8 cellular contexts compared by ENCODE assay signal in the genomic region with DNA sequence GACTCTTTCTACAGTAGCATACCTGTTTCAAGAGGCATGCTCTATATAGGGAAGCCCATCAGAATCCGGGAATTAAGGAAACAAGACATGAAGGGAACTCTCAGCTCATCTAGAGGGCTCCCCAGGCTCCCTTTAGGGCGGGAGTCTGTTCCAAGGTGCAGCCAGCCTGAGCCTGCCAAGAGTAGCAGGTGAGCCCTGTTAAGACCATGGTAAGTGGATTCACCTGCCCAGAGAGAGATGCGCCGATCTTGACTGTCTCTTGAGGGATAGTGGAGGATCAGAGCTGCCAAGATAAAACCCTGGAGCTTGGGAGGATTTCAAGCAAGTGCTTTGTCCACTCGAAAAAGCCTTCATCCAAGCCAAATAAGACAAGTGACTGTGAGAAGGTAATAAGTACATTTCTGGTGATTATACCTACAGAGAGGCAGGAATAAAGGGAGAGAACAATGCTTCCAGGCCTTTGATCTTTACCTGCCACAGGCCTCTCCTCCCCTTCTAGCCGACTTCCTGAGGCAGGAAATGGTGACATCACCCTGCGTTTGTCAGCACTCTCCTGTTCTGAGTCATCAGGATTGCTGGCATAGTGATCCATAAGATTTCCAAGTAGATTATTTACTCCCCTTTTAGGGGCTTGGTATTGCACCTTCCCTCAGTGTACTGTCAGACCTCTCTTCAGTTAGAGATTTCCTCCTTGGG. TPM values are rescaled to one million over a fixed set of nuclear protein-coding genes. Genes with fewer than 3 reads are reported as not detected.
DNase-seq lines count a peak whose midpoint lies in the region; ATAC-seq, FAIRE-seq and TF ChIP-seq lines count a peak whose summit lies in the region.

No MANE protein-coding gene starts in this region.

- no peak overlapping the region for H3K9ac ChIP-seq in MM.1S (ENCODE audit: low read length)
- peak overlapping the region in 1 of 2 experiments; percentile 44; a peak in 1 of 4 replicates for H3K9ac ChIP-seq in K562 (ENCODE audit: insufficient read depth in 1 of 2, low read depth in 2 of 2, low read length in 2 of 2)

- no peaks in the 10 kb centered on the region for H3K9me2 ChIP-seq in MM.1S (replicated peaks; ENCODE audit: insufficient read depth, low read length)

- peak; percentile 56 for FAIRE-seq in K562 (lab: Jason Lieb, UNC)
- no peak for FAIRE-seq in GM12891 (lab: Jason Lieb, UNC)

- no peaks in the 10 kb centered on the region for H3K36me3 ChIP-seq in MM.1S (replicated peaks; ENCODE audit: insufficient read depth, low read length)
- no peaks in the 10 kb centered on the region for H3K36me3 ChIP-seq in K562 (ENCODE audit: control insufficient read depth, insufficient read depth, low read length)
- peaks cover 0 to 6% of the 10 kb centered on the region in 2 donors for H3K36me3 ChIP-seq in muscle layer of duodenum (ENCODE audit: control insufficient read depth in 1 of 2, insufficient read depth in 2 of 2, low read length in 2 of 2)

- no peaks in the 10 kb centered on the region for H3K27me3 Mint-ChIP-seq in activated CD4-positive, alpha-beta T cell treated with anti-CD3 and anti-CD28 coated beads, Interleukin-2, amount 10 ng/mL, durations not matched to agents 7 days and 5 days

- H4K20me1 ChIP-seq in MM.1S (ENCODE audit: insufficient read depth, low read length): no peaks in the 10 kb centered on the region
- no peaks in the 10 kb centered on the region for H4K20me1 ChIP-seq in K562 (replicated peaks; ENCODE audit: control insufficient read depth, insufficient read depth, low read length)

- H3K79me2 ChIP-seq in MM.1S (ENCODE audit: low read length) (no peaks in the 10 kb centered on the region), K562 (ENCODE audit: control insufficient read depth, insufficient read depth, low read length) (no peaks in the 10 kb centered on the region)

- H3K4me3 ChIP-seq in MM.1S (ENCODE audit: low read length): no peak overlapping the region
- no peak overlapping the region for H3K4me3 ChIP-seq in K562
- no peak overlapping the region for H3K4me3 ChIP-seq in muscle layer of duodenum (ENCODE audit: low read depth in 1 of 2, low read length in 2 of 2)

- TF ChIP-seq RAD21 in K562 (CRISPR knock-in tag; conservative IDR thresholded peaks at IDR 0.05 in 1 of 2, IDR thresholded peaks at IDR 0.05 in 1 of 2): no peak

- peak overlapping the region; percentile 18; the same call in 1 of the 2 replicates for H3K4me2 ChIP-seq in MM.1S (ENCODE audit: low read depth, low read length)
- H3K4me2 ChIP-seq in K562 (ENCODE audit: insufficient read depth, low read length): 0 out of 2 replicates have a peak overlapping the region, but pooled peaks have one; percentile 25

- no peak overlapping the region for H3K4me3 Mint-ChIP-seq in activated CD4-positive, alpha-beta T cell treated with anti-CD3 and anti-CD28 coated beads, Interleukin-2, amount 10 ng/mL, durations not matched to agents 7 days and 5 days

- no peaks in the 10 kb centered on the region for H3F3A ChIP-seq in MM.1S (ENCODE audit: insufficient read depth, low read length)

- ATAC-seq in K562: peak; percentile 85
- no peak for ATAC-seq in Right ventricle myocardium inferior

- H3K27me3 ChIP-seq in MM.1S (replicated peaks; ENCODE audit: insufficient read depth, low read length): no peaks in the 10 kb centered on the region
- no peaks in the 10 kb centered on the region for H3K27me3 ChIP-seq in K562 (ENCODE audit: control insufficient read depth in 2 of 2, insufficient read depth in 2 of 2, low read length in 2 of 2)
- no peaks in the 10 kb centered on the region for H3K27me3 ChIP-seq in muscle layer of duodenum (ENCODE audit: low read depth, low read length)

- no peak for TF ChIP-seq CTCF in MM.1S (IDR thresholded peaks at IDR 0.05; ENCODE audit: low read length)
- TF ChIP-seq CTCF in K562 (IDR thresholded peaks at IDR 0.05 in 2 of 3, conservative IDR thresholded peaks at IDR 0.05 in 1 of 3; ENCODE audit: insufficient read depth in 2 of 3, low read depth in 1 of 3, low read length in 3 of 3): no peak

- H2AFZ ChIP-seq in MM.1S (ENCODE audit: low read length) (no peak overlapping the region), K562 (ENCODE audit: low read depth, low read length) (peak overlapping the region; percentile 74; the same call in 1 of the 2 replicates)

- no peaks in the 10 kb centered on the region for H3K36me3 Mint-ChIP-seq in activated CD4-positive, alpha-beta T cell treated with anti-CD3 and anti-CD28 coated beads, Interleukin-2, amount 10 ng/mL, durations not matched to agents 7 days and 5 days (ENCODE audit: low read depth)

- intact Hi-C loops in K562 (cut with micrococcal nuclease): no loop called here
- intact Hi-C loops in Right ventricle myocardium inferior (cut with DNase I): no loop called here

- H3K9me1 ChIP-seq in K562 (ENCODE audit: control insufficient read depth, insufficient read depth, low read length): no peaks in the 10 kb centered on the region

- peaks cover 19% of the 10 kb centered on the region for H3K4me1 Mint-ChIP-seq in activated CD4-positive, alpha-beta T cell treated with anti-CD3 and anti-CD28 coated beads, Interleukin-2, amount 10 ng/mL, durations not matched to agents 7 days and 5 days

- 27% methylated on average over 7 of the region's 7 CpGs for WGBS in K562 (ENCODE audit: insufficient coverage, low coverage, missing lambda C conversion rate)

- H3K4me1 ChIP-seq in MM.1S (ENCODE audit: low read length): peaks cover 10% of the 10 kb centered on the region
- H3K4me1 ChIP-seq in K562 (replicated peaks in 1 of 2; ENCODE audit: control insufficient read depth in 2 of 2, insufficient read depth in 2 of 2, low read length in 2 of 2): no peaks in the 10 kb centered on the region; a peak in 2 of 5 replicates
- no peaks in the 10 kb centered on the region for H3K4me1 ChIP-seq in muscle layer of duodenum (ENCODE audit: control insufficient read depth in 1 of 2, insufficient read depth in 2 of 2, low read length in 2 of 2)

- in situ Hi-C loops in K562 (cut with MboI): no loop called here

- TF ChIP-seq EP300 in K562 (IDR thresholded peaks at IDR 0.05; ENCODE audit: low read length): peak; percentile 71

- peaks cover 8% of the 10 kb centered on the region for H3K9me3 Mint-ChIP-seq in activated CD4-positive, alpha-beta T cell treated with anti-CD3 and anti-CD28 coated beads, Interleukin-2, amount 10 ng/mL, durations not matched to agents 7 days and 5 days

- peak overlapping the region; percentile 10; the same call in 1 of the 2 replicates for H3K27ac ChIP-seq in MM.1S (ENCODE audit: low read length)
- H3K27ac ChIP-seq in K562 (ENCODE audit: extremely low read depth, low read depth, low read length): peak overlapping the region; percentile 73; the same call in 2 of the 3 replicates
- peak overlapping the region; percentile 20 for H3K27ac ChIP-seq in muscle layer of duodenum (ENCODE audit: low read length)

- no peak overlapping the region for H3K27ac Mint-ChIP-seq in activated CD4-positive, alpha-beta T cell treated with anti-CD3 and anti-CD28 coated beads, Interleukin-2, amount 10 ng/mL, durations not matched to agents 7 days and 5 days

- H3K9me3 ChIP-seq in MM.1S (replicated peaks; ENCODE audit: insufficient read depth, low read length) (no peaks in the 10 kb centered on the region), K562 (replicated peaks; ENCODE audit: control insufficient read depth, insufficient read depth, low read depth, low read length) (no peaks in the 10 kb centered on the region), muscle layer of duodenum (ENCODE audit: control insufficient read depth in 1 of 2, low read length in 2 of 2) (peaks cover 0 to 7% of the 10 kb centered on the region in 2 donors)

- peak; percentile 19 for DNase-seq in activated CD4-positive, alpha-beta T cell treated with anti-CD3 and anti-CD28 coated beads, Interleukin-2, amount 10 ng/mL, durations not matched to agents 7 days and 5 days
- no peak for DNase-seq in activated CD4-positive, alpha-beta T cell treated with anti-CD3 and anti-CD28 coated beads, Interleukin-2, amount 50 U/mL, for 1 hour
- DNase-seq in MM.1S: peak; percentile 16
- peak; percentile 15 to 45 (median 22) for DNase-seq in K562 (ENCODE audit: extremely low read depth in 1 of 4, low spot score in 3 of 4)
- no peak for DNase-seq in GM12891 (ENCODE audit: insufficient read length, low spot score)
- no peak for DNase-seq in NCI-H1048 (lab: John Stamatoyannopoulos, UW)
- no peak for DNase-seq in Right ventricle myocardium inferior (ENCODE audit: missing footprints)

- POLR2A ChIA-PET in activated CD4-positive, alpha-beta T cell treated with anti-CD3 and anti-CD28 coated beads, Interleukin-2, amount 10 ng/mL, durations not matched to agents 7 days and 5 days (lab: Charles Lee): no interaction called here
- POLR2A ChIA-PET in K562 (lab: Yijun Ruan, JAX): no interaction called here

- CTCF ChIA-PET in activated CD4-positive, alpha-beta T cell treated with anti-CD3 and anti-CD28 coated beads, Interleukin-2, amount 10 ng/mL, durations not matched to agents 7 days and 5 days (lab: Charles Lee): no interaction called here
- CTCF ChIA-PET in K562 (lab: Yijun Ruan, JAX; ENCODE audit: low intra/inter-chr PET ratio): no interaction called here

- TF ChIP-seq POLR2A in K562 (conservative IDR thresholded peaks at IDR 0.05) (no peak), GM12891 (IDR thresholded peaks at IDR 0.05; ENCODE audit: low read depth, low read length) (no peak)

- no TSS peak for BruUV-seq in K562 (replicated peaks; lab: Mats Ljungman, UMichigan)

TF ChIP-seq in GM12891, 5 proteins besides CTCF, POLR2A, EP300 and RAD21 (continues in another document):
- no peak for TF ChIP-seq TAF1 (IDR thresholded peaks at IDR 0.05; ENCODE audit: low read depth, low read length)

RNA-seq across cellular contexts. Expression of a gene that starts 31.5 kb away (rescaled TPM):
- total RNA-seq in activated CD4-positive, alpha-beta T cell treated with anti-CD3 and anti-CD28 coated beads, Interleukin-2, amount 10 ng/mL, durations not matched to agents 7 days and 5 days: 1 to 10 TPM; 4.7 to 4.8 TPM
- 0.74 and 1.1 TPM in 2 replicates for total RNA-seq in K562 (2011; cell fraction: chromatin; rRNA removed; ENCODE audit: low replicate concordance)
- total RNA-seq in K562 (2011; cell fraction: nucleolus; rRNA removed): 0.26 and 0.67 TPM in 2 replicates
- 0.84 and 1.3 TPM in 2 replicates for total RNA-seq in K562 (2011; cell fraction: nucleoplasm; rRNA removed)
- total RNA-seq in K562 (2014; rRNA removed) (0.32 and 0.41 TPM in 2 replicates), K562 (2014; rRNA removed; fragmentation: Illumina TruSeq; extraction: Trizol) (0.51 and 0.69 TPM in 2 replicates), K562 (2015; rRNA removed; fragmentation: Illumina TruSeq; extraction: Trizol) (0.23 and 0.36 TPM in 2 replicates), K562 (2021) (0.58 and 0.74 TPM in 2 replicates), Right ventricle myocardium inferior (0.84 TPM)
- polyA plus RNA-seq in K562 (2011; rRNA removed) (1.0 and 2.1 TPM in 2 replicates), K562 (2014; fragmentation: Illumina TruSeq; extraction: Trizol) (0.64 and 1.00 TPM in 2 replicates), K562 (2014; fragmentation: Nextera tagmentation; extraction: Ambion mirVana) (under 1 TPM; 0.17 to 0.18 TPM), K562 (2014; rRNA removed) (0.29 and 0.30 TPM in 2 replicates)
- polyA plus RNA-seq in K562 (2011; cell fraction: cytosol; rRNA removed): 1.7 and 2.7 TPM in 2 replicates
- polyA plus RNA-seq in K562 (2011; cell fraction: nucleus; rRNA removed): 1.5 and 2.7 TPM in 2 replicates
- polyA plus RNA-seq in K562 (2012): 0.56 and 1.5 TPM in 2 replicates
- 0.98 and 3.1 TPM in 2 replicates for polyA minus RNA-seq in K562 (2011; rRNA and poly(A)+ RNA removed)
- 0.95 and 5.6 TPM in 2 replicates for polyA minus RNA-seq in K562 (2011; cell fraction: cytosol; rRNA and poly(A)+ RNA removed)
- polyA minus RNA-seq in K562 (2011; cell fraction: nucleus; rRNA and poly(A)+ RNA removed): 1.5 and 3.3 TPM in 2 replicates
- polyA plus RNA-seq in GM12891 (2012; ENCODE audit: low read depth, missing spikeins): 1.4 TPM

Comparison
In these comparisons a context has a peak if more than half of its experiments do, and no peak if none do; other contexts are left out.
1. DNase-seq: peak in activated CD4-positive, alpha-beta T cell treated with anti-CD3 and anti-CD28 coated beads, Interleukin-2, amount 10 ng/mL, durations not matched to agents 7 days and 5 days (single experiment), MM.1S (single experiment) and K562 (4 of 4); none in activated CD4-positive, alpha-beta T cell treated with anti-CD3 and anti-CD28 coated beads, Interleukin-2, amount 50 U/mL, for 1 hour (single experiment), GM12891 (single experiment), NCI-H1048 (single experiment) and Right ventricle myocardium inferior (single experiment).
2. H3K27ac ChIP-seq: peak in every context shown above with its lines; median percentile 73 in K562; 20 in muscle layer of duodenum; 10 in MM.1S.